ENCODE assay signal across 8 cellular contexts in the genomic region with DNA sequence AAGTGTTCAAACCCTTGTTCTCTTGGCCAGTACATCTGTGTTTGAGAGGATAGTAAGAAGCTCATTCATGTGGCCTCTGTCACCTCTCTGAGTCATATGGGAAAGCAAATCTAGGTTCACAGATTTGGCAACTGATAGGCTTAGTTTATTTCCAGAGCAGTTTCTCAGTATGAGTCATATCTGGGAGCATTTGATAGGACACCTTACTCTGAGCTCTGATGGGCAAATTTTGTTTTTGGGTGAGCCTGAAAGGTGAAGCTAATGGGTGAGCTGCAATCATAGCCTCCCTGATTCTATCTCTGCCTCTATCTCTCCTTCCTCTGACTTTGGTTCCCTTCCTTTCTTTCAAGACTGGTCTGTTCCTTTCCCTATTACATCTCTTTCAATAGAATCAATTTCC.
DNase-seq lines count a peak whose midpoint lies in the region; ATAC-seq and TF ChIP-seq lines count a peak whose summit lies in the region.

No MANE protein-coding gene starts in this region.

- peak overlapping the region in 1 of 2 donors; percentile 37 for H3K4me3 Mint-ChIP-seq in effector memory CD8-positive, alpha-beta T cell

- TF ChIP-seq CTCF in GM12865 (IDR thresholded peaks at IDR 0.05; ENCODE audit: insufficient read depth, low read depth, low read length, missing control alignments) = no peak

- ATAC-seq in GM21526 (IDR thresholded peaks at IDR 0.05; ENCODE audit: low FRiP score, unreplicated experiment) (peak; percentile 93), HG03575 (IDR thresholded peaks at IDR 0.05; ENCODE audit: extremely low read depth, insufficient number of reproducible peaks, low FRiP score, unreplicated experiment) (peak; percentile 96)
- ATAC-seq in effector memory CD8-positive, alpha-beta T cell (replicated peaks) = peak; percentile 93

- peaks cover 0 to 7% of the 10 kb centered on the region in 2 donors for H3K9me3 Mint-ChIP-seq in effector memory CD8-positive, alpha-beta T cell

- H3K27me3 Mint-ChIP-seq in effector memory CD8-positive, alpha-beta T cell = no peaks in the 10 kb centered on the region

- no peaks in the 10 kb centered on the region for H3K36me3 Mint-ChIP-seq in effector memory CD8-positive, alpha-beta T cell (ENCODE audit: insufficient read depth)

- H3K4me3 ChIP-seq in GM12865 (ENCODE audit: low read depth, low read length) = peak overlapping the region; percentile 69

- peaks cover 9 to 12% of the 10 kb centered on the region in 2 donors for H3K4me1 Mint-ChIP-seq in effector memory CD8-positive, alpha-beta T cell (ENCODE audit: low read depth in 2 of 2)

- H3K27ac Mint-ChIP-seq in effector memory CD8-positive, alpha-beta T cell = peak overlapping the region in 1 of 2 donors; percentile 21

- DNase-seq in GM12865 (ENCODE audit: low read depth) (peak; percentile 93), H4 (ENCODE audit: low spot score) (no peak), NCI-H2196 (lab: John Stamatoyannopoulos, UW; ENCODE audit: unreplicated experiment) (no peak), HuH-7 (ENCODE audit: low spot score) (no peak)
- DNase-seq in effector memory CD8-positive, alpha-beta T cell = no peak
- no peak for DNase-seq in effector CD8-positive, alpha-beta T cell (lab: John Stamatoyannopoulos, UW)
